11 cellular contexts compared by ENCODE assay signal in the genomic region with DNA sequence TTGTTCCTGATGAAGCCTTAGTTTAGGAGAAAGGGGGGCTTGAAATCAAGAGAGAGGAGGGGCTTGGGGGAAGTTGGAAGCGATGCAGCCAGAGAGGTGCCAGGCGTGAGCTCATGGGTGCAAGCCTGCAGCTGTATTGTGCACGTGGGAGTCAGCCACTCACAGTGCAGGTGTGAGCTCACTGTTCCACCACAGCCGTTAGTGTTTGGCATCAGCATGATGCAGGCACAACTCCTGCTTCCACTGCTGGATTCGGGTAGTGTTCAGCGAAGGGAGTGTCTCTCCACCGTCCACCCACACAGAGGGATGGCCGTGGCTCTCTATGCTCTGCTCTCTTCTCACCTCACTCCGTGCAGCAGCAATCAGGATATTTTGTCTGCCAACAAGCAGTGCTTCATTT.
DNase-seq lines count a peak whose midpoint lies in the region; ATAC-seq and TF ChIP-seq lines count a peak whose summit lies in the region.
"Had no signal": no experiment of that assay in that cellular context is flagged by ENCODE, and none has a peak within 500 bp of the region (broad histone marks: within the 10 kb centered on the region; RNA-seq: fewer than 3 reads in every experiment).

No MANE protein-coding gene starts in this region.

- no peak overlapping the region for H3K56ac ChIP-seq in IMR-90 (ENCODE audit: extremely low read depth, insufficient read depth, low read length)

- no peaks in the 10 kb centered on the region for H3K27me3 ChIP-seq in IMR-90 (ENCODE audit: control insufficient read depth, insufficient read depth, low read length)
- H3K27me3 ChIP-seq in dorsolateral prefrontal cortex = no peaks in the 10 kb centered on the region
- H3K27me3 ChIP-seq in left lung = no peaks in the 10 kb centered on the region

- H2AFZ ChIP-seq in IMR-90 (replicated peaks; ENCODE audit: low read length, poor library complexity) = no peak overlapping the region

- no peak for TF ChIP-seq RAD21 in IMR-90 (IDR thresholded peaks at IDR 0.05; ENCODE audit: low read length)

- no peaks in the 10 kb centered on the region for H3K79me1 ChIP-seq in IMR-90 (ENCODE audit: low read depth in 1 of 2, low read length in 2 of 2)

- peaks cover 5% of the 10 kb centered on the region; the same call in 1 of the 2 replicates for H3K9me1 ChIP-seq in IMR-90 (ENCODE audit: insufficient read depth, low read length)

- POLR2A ChIA-PET in IMR-90 (lab: Charles Lee; ENCODE audit: unreplicated experiment) = no interaction called here

- H2AK9ac ChIP-seq in IMR-90 (replicated peaks; ENCODE audit: low read depth, low read length, poor library complexity) = peak overlapping the region; percentile 15

- dilution Hi-C loops in IMR-90 (cut with HindIII; ENCODE audit: low sequenced_read_pairs, unreplicated experiment) = no loop called here

- H3K9me3 ChIP-seq in IMR-90 (ENCODE audit: control insufficient read depth, insufficient read depth, low read length) = no peaks in the 10 kb centered on the region
- peaks cover 0 to 19% of the 10 kb centered on the region in 2 donors for H3K9me3 ChIP-seq in left lung
- H3K9me3 ChIP-seq: SK-N-SH had no signal

- H4K20me1 ChIP-seq in IMR-90 (ENCODE audit: insufficient read depth, low read length) = no peaks in the 10 kb centered on the region

- no peak for TF ChIP-seq POLR2A in IMR-90 (IDR thresholded peaks at IDR 0.05; ENCODE audit: low read depth, low read length)

- H2BK20ac ChIP-seq in IMR-90 (ENCODE audit: low read depth, low read length) = no peak overlapping the region

- H3K4me3 ChIP-seq in IMR-90 (ENCODE audit: insufficient read depth, low read depth, low read length) (no peak overlapping the region), dorsolateral prefrontal cortex (no peak overlapping the region), skin epidermis (no peak overlapping the region), left lung (no peak overlapping the region)

- no peak overlapping the region for H4K5ac ChIP-seq in IMR-90 (ENCODE audit: low read depth, low read length)

- 80% methylated on average over 2 of the region's 9 CpGs; no CpG with 5 or more reads in 1 of the 2 experiments for WGBS in IMR-90 (ENCODE audit: extremely low coverage in 2 of 2, insufficient read length in 1 of 2), 2 experiments

- no peaks in the 10 kb centered on the region for H3K36me3 ChIP-seq in IMR-90 (ENCODE audit: control insufficient read depth, insufficient read depth, low read length)
- peaks cover 0 to 13% of the 10 kb centered on the region in 2 donors for H3K36me3 ChIP-seq in left lung

- no peak overlapping the region for H3K23ac ChIP-seq in IMR-90 (ENCODE audit: low read depth, low read length)

- H3K18ac ChIP-seq in IMR-90 (ENCODE audit: low read depth, low read length) = no peak overlapping the region

- no peak overlapping the region for H3K14ac ChIP-seq in IMR-90 (replicated peaks; ENCODE audit: low read depth, low read length)

- no peak overlapping the region for H3K27ac ChIP-seq in IMR-90 (ENCODE audit: insufficient read depth, low read length)
- peak overlapping the region in 47 of 59 donors; percentile 2 to 77 (median 56) for H3K27ac ChIP-seq in dorsolateral prefrontal cortex
- peak overlapping the region in 14 of 21 experiments; percentile 5 to 82 (median 62) for H3K27ac ChIP-seq in skin epidermis
- no peak overlapping the region for H3K27ac ChIP-seq in left lung

- BruUV-seq in IMR-90 (replicated peaks; lab: Mats Ljungman, UMichigan) = no TSS peak

- H3K4ac ChIP-seq in IMR-90 (ENCODE audit: low read depth, low read length) = no peak overlapping the region

- DNase-seq in IMR-90 (no peak), dorsolateral prefrontal cortex (peak in 6 of 10 donors; percentile 50 to 76 (median 60)), left lung (no peak), left colon (no peak), NCI-H774 (lab: John Stamatoyannopoulos, UW) (no peak)
- peak; percentile 30 to 44 for DNase-seq in activated CD4-positive, alpha-beta T cell treated with anti-CD3 and anti-CD28 coated beads, Interleukin-2, amount 50 U/mL, for 48 hours
- DNase-seq: DMS 273 treated with DMSO at 0.1 percent for 48 hours, NCI-H187, nephron progenitor cell, SK-N-SH had no signal

- no peak overlapping the region for H3K4me2 ChIP-seq in IMR-90 (ENCODE audit: low read depth, low read length)
- H3K4me2 ChIP-seq: SK-N-SH had no signal

- no peak overlapping the region for H2BK5ac ChIP-seq in IMR-90 (ENCODE audit: low read depth, low read length, poor library complexity, severe bottlenecking)

- H2BK15ac ChIP-seq in IMR-90 (ENCODE audit: low read depth, low read length) = no peak overlapping the region

- no peak overlapping the region for H4K8ac ChIP-seq in IMR-90 (ENCODE audit: low read depth in 2 of 2, low read length in 2 of 2)

- TF ChIP-seq CTCF in IMR-90 (conservative IDR thresholded peaks at IDR 0.05; ENCODE audit: low read depth, low read length) = no peak
- no peak for TF ChIP-seq CTCF in dorsolateral prefrontal cortex (IDR thresholded peaks at IDR 0.05 in 54 of 56, conservative IDR thresholded peaks at IDR 0.05 in 2 of 56; ENCODE audit: low read depth in 1 of 56, partially characterized antibody in 56 of 56)
- TF ChIP-seq CTCF in left lung (IDR thresholded peaks at IDR 0.05) = no peak

- in situ Hi-C loops in IMR-90 (cut with MboI; ENCODE audit: low sequenced_read_pairs) = no loop called here

- no peak overlapping the region for H4K91ac ChIP-seq in IMR-90 (ENCODE audit: insufficient read depth, low read depth, low read length)

- no peak overlapping the region for H2AK5ac ChIP-seq in IMR-90 (ENCODE audit: low read depth, low read length)

- no peaks in the 10 kb centered on the region for H3K4me1 ChIP-seq in IMR-90 (ENCODE audit: control insufficient read depth, insufficient read depth, low read length)
- H3K4me1 ChIP-seq in left lung = peaks cover 0 to 13% of the 10 kb centered on the region in 2 donors

- no peak overlapping the region for H2BK120ac ChIP-seq in IMR-90 (ENCODE audit: low read depth, low read length)

- CTCF ChIA-PET in IMR-90 (lab: Yijun Ruan, JAX) = no interaction called here

- ATAC-seq in IMR-90 (ENCODE audit: low read depth) (no peak), left lung (no peak), left colon (no peak)

- intact Hi-C loops in IMR-90 (cut with micrococcal nuclease) = no loop called here
- intact Hi-C loops in dorsolateral prefrontal cortex (cut with DNase I) = no loop called here
- intact Hi-C loops in left lung (cut with DNase I) = no loop called here
- intact Hi-C loops in left colon (cut with DNase I, micrococcal nuclease) = no loop called here

- no peak overlapping the region for H3K9ac ChIP-seq in IMR-90 (ENCODE audit: low read depth, low read length)
- H3K9ac ChIP-seq: SK-N-SH had no signal

TF ChIP-seq in IMR-90, 13 proteins besides CTCF, POLR2A, EP300 and RAD21:
- TF ChIP-seq, protein P1, sequence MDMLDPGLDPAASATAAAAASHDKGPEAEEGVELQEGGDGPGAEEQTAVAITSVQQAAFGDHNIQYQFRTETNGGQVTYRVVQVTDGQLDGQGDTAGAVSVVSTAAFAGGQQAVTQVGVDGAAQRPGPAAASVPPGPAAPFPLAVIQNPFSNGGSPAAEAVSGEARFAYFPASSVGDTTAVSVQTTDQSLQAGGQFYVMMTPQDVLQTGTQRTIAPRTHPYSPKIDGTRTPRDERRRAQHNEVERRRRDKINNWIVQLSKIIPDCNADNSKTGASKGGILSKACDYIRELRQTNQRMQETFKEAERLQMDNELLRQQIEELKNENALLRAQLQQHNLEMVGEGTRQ (IDR thresholded peaks at IDR 0.05; ENCODE audit: low read depth, low read length) = no peak
- TF ChIP-seq MAFK (IDR thresholded peaks at IDR 0.05; ENCODE audit: low read depth, low read length) = no peak
- no peak for TF ChIP-seq RCOR1 (IDR thresholded peaks at IDR 0.05; ENCODE audit: insufficient replicate concordance, low read length)
- TF ChIP-seq CEBPB (IDR thresholded peaks at IDR 0.05; ENCODE audit: low read depth, low read length) = no peak

Comparison
In these comparisons a context has a peak if more than half of its experiments do, and no peak if none do; other contexts are left out.
1. DNase-seq: peak in activated CD4-positive, alpha-beta T cell treated with anti-CD3 and anti-CD28 coated beads, Interleukin-2, amount 50 U/mL, for 48 hours (2 of 2) and dorsolateral prefrontal cortex (6 of 10); none in IMR-90 (single experiment), left lung (0 of 2), left colon (0 of 2) and NCI-H774 (single experiment).
2. H3K27ac ChIP-seq: peak in dorsolateral prefrontal cortex (47 of 59) and skin epidermis (14 of 21); none in IMR-90 (single experiment) and left lung (0 of 2).